ENCODE assay signal across 44 cellular contexts in the genomic region with DNA sequence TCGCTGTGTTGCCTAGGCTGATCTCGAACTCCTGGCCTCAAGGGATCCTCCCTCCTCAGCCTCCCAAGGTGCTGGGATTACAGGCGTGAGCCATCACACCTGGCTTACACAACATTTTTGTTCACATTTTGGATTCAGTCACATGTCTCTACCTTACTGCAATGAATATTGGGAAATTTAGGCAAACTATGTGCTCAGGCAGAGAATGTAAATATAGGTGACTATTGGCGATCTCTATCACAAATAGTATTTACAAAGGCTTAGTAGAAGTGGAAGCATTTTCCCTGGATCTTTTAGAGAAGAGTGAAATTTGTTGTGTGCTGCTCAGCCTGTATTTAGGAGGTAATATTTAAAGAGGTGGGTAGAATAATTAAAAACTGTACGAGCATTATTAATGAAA. TPM values are rescaled to one million over a fixed set of nuclear protein-coding genes. Genes with fewer than 3 reads are reported as not detected.
"Had no signal": no experiment of that assay in that cellular context is flagged by ENCODE, and none has a peak within 500 bp of the region (broad histone marks: within the 10 kb centered on the region; RNA-seq: fewer than 3 reads in every experiment).

No MANE protein-coding gene starts in this region.

- DNase-seq: activated effector memory CD4-positive, alpha-beta T cell treated with anti-CD3 and anti-CD28 coated beads, Interleukin-2, amount 50 U/mL, for 16 hours; activated effector memory CD4-positive, alpha-beta T cell treated with Interleukin-2 at 50 U/mL for 16 hours; activated gamma-delta T cell; activated gamma-delta T cell treated with Interleukin-2 at 50 U/mL for 16 hours; activated naive CD4-positive, alpha-beta T cell; activated naive CD4-positive, alpha-beta T cell treated with anti-CD3 and anti-CD28 coated beads for 36 hours; activated naive CD4-positive, alpha-beta T cell treated with anti-CD3 and anti-CD28 coated beads, Interleukin-2, amount 10 ng/mL, durations not matched to agents 7 days and 5 days; activated naive CD4-positive, alpha-beta T cell treated with anti-CD3 and anti-CD28 coated beads, Interleukin-2, amount 50 U/mL, for 16 hours; activated naive CD4-positive, alpha-beta T cell treated with Interleukin-2 at 50 U/mL for 16 hours; activated naive CD8-positive, alpha-beta T cell treated with anti-CD3 and anti-CD28 coated beads for 36 hours; activated naive CD8-positive, alpha-beta T cell treated with anti-CD3 and anti-CD28 coated beads, Interleukin-2, amount 10 ng/mL, durations not matched to agents 7 days and 5 days; activated naive CD8-positive, alpha-beta T cell treated with anti-CD3 and anti-CD28 coated beads, Interleukin-2, amount 50 U/mL, for 24 hours; activated T-cell treated with anti-CD3 and anti-CD28 coated beads, Interleukin-2, amount 50 U/mL, for 1 hour; activated T-cell treated with anti-CD3 and anti-CD28 coated beads, Interleukin-2, amount 50 U/mL, for 24 hours; activated T-cell treated with anti-CD3 and anti-CD28 coated beads, Interleukin-2, amount 50 U/mL, for 4 hours; activated T-cell treated with anti-CD3 and anti-CD28 coated beads, Interleukin-2, amount 50 U/mL, for 48 hours; activated T-cell treated with anti-CD3 and anti-CD28 coated beads, Interleukin-2, amount 50 U/mL, for 72 hours; adrenal gland; amniotic stem cell; amygdala; anterior cingulate cortex; aorta; body of pancreas; brain microvascular endothelial cell; caudate nucleus; central memory CD4-positive, alpha-beta T cell; cerebellar nuclear complex had no signal

- H3K9me3 ChIP-seq: adrenal gland, ascending aorta, body of pancreas, breast epithelium had no signal

- ATAC-seq: activated naive CD4-positive, alpha-beta T cell treated with anti-CD3 and anti-CD28 coated beads, Interleukin-2, amount 50 U/mL, for 72 hours; activated naive CD8-positive, alpha-beta T cell treated with anti-CD3 and anti-CD28 coated beads, Interleukin-2, amount 50 U/mL, for 24 hours; activated T-cell treated with anti-CD3 and anti-CD28 coated beads, Interleukin-2, amount 50 U/mL, for 4 hours; activated T-cell treated with anti-CD3 and anti-CD28 coated beads, Interleukin-2, amount 50 U/mL, for 72 hours; activated T-helper 17 cell treated with anti-CD3 and anti-CD28 coated beads, Interleukin-2, amount 50 U/mL, for 72 hours; body of pancreas had no signal

- H3K4me3 ChIP-seq: adrenal gland, ascending aorta, body of pancreas, breast epithelium, cardiac muscle cell had no signal

- FAIRE-seq: astrocyte, bronchial epithelial cell had no signal

- H3K36me3 ChIP-seq: adrenal gland, brain microvascular endothelial cell, breast epithelium, cardiac muscle cell had no signal

- H3K27ac Mint-ChIP-seq: activated naive CD4-positive, alpha-beta T cell treated with anti-CD3 and anti-CD28 coated beads for 36 hours; activated naive CD4-positive, alpha-beta T cell treated with anti-CD3 and anti-CD28 coated beads, Interleukin-2, amount 10 ng/mL, durations not matched to agents 7 days and 5 days; activated naive CD4-positive, alpha-beta T cell treated with anti-CD3 and anti-CD28 coated beads, Interleukin-2, amount 50 U/mL, for 24 hours; activated naive CD8-positive, alpha-beta T cell; activated naive CD8-positive, alpha-beta T cell treated with anti-CD3 and anti-CD28 coated beads for 36 hours; activated naive CD8-positive, alpha-beta T cell treated with anti-CD3 and anti-CD28 coated beads, Interleukin-2, amount 10 ng/mL, durations not matched to agents 7 days and 5 days; activated naive CD8-positive, alpha-beta T cell treated with anti-CD3 and anti-CD28 coated beads, Interleukin-2, amount 50 U/mL, for 24 hours; activated T-cell treated with anti-CD3 and anti-CD28 coated beads, Interleukin-2, amount 50 U/mL, for 24 hours; activated T-cell treated with anti-CD3 and anti-CD28 coated beads, Interleukin-2, amount 50 U/mL, for 72 hours; activated T-helper 1 cell treated with anti-CD3 and anti-CD28 coated beads, Interleukin-12 subunit alpha, Interleukin-12 subunit beta, Interleukin-2, Interleukin-4 antibody, amounts not matched to agents 30 ng/mL and 10 ng/mL and 1 ng/mL, durations not matched to agents 14 hours and 24 hours and 36 hours; activated T-helper 17 cell treated with anti-CD3 and anti-CD28 coated beads, Interleukin-2, amount 50 U/mL, for 72 hours; activated T-helper 2 cell treated with anti-CD3 and anti-CD28 coated beads, Interferon-gamma antibody, Interleukin-2, Interleukin-4, amounts not matched to agents 10 μg/mL and 5 μg/mL and 100 μg/mL, durations not matched to agents 14 hours and 24 hours and 36 hours; brain had no signal

- H3K27ac ChIP-seq: adrenal gland, ascending aorta, body of pancreas, brain microvascular endothelial cell, breast epithelium, cardiac muscle cell had no signal

- H3K4me3 Mint-ChIP-seq: activated naive CD4-positive, alpha-beta T cell treated with anti-CD3 and anti-CD28 coated beads for 36 hours; activated naive CD4-positive, alpha-beta T cell treated with anti-CD3 and anti-CD28 coated beads, Interleukin-2, amount 10 ng/mL, durations not matched to agents 7 days and 5 days; activated naive CD4-positive, alpha-beta T cell treated with anti-CD3 and anti-CD28 coated beads, Interleukin-2, amount 50 U/mL, for 24 hours; activated naive CD8-positive, alpha-beta T cell; activated naive CD8-positive, alpha-beta T cell treated with anti-CD3 and anti-CD28 coated beads for 36 hours; activated naive CD8-positive, alpha-beta T cell treated with anti-CD3 and anti-CD28 coated beads, Interleukin-2, amount 10 ng/mL, durations not matched to agents 7 days and 5 days; activated naive CD8-positive, alpha-beta T cell treated with anti-CD3 and anti-CD28 coated beads, Interleukin-2, amount 50 U/mL, for 24 hours; activated T-cell treated with anti-CD3 and anti-CD28 coated beads, Interleukin-2, amount 50 U/mL, for 24 hours; activated T-cell treated with anti-CD3 and anti-CD28 coated beads, Interleukin-2, amount 50 U/mL, for 4 hours; activated T-cell treated with anti-CD3 and anti-CD28 coated beads, Interleukin-2, amount 50 U/mL, for 72 hours; activated T-helper 1 cell treated with anti-CD3 and anti-CD28 coated beads, Interleukin-12 subunit alpha, Interleukin-12 subunit beta, Interleukin-2, Interleukin-4 antibody, amounts not matched to agents 30 ng/mL and 10 ng/mL and 1 ng/mL, durations not matched to agents 14 hours and 24 hours and 36 hours; activated T-helper 17 cell treated with anti-CD3 and anti-CD28 coated beads, Interleukin-2, amount 50 U/mL, for 72 hours; brain; central memory CD8-positive, alpha-beta T cell had no signal

- H3K27me3 Mint-ChIP-seq: activated naive CD4-positive, alpha-beta T cell treated with anti-CD3 and anti-CD28 coated beads, Interleukin-2, amount 10 ng/mL, durations not matched to agents 7 days and 5 days; activated naive CD4-positive, alpha-beta T cell treated with anti-CD3 and anti-CD28 coated beads, Interleukin-2, amount 50 U/mL, for 24 hours; activated naive CD8-positive, alpha-beta T cell; activated naive CD8-positive, alpha-beta T cell treated with anti-CD3 and anti-CD28 coated beads for 36 hours; activated naive CD8-positive, alpha-beta T cell treated with anti-CD3 and anti-CD28 coated beads, Interleukin-2, amount 10 ng/mL, durations not matched to agents 7 days and 5 days; activated naive CD8-positive, alpha-beta T cell treated with anti-CD3 and anti-CD28 coated beads, Interleukin-2, amount 50 U/mL, for 24 hours; activated T-cell treated with anti-CD3 and anti-CD28 coated beads, Interleukin-2, amount 50 U/mL, for 24 hours; activated T-helper 17 cell treated with anti-CD3 and anti-CD28 coated beads, Interleukin-2, amount 50 U/mL, for 72 hours; brain; central memory CD8-positive, alpha-beta T cell had no signal

- H3K27me3 ChIP-seq: adrenal gland, ascending aorta, body of pancreas, brain microvascular endothelial cell, breast epithelium, cardiac muscle cell had no signal

- H3K9me3 Mint-ChIP-seq: activated naive CD4-positive, alpha-beta T cell treated with anti-CD3 and anti-CD28 coated beads for 36 hours; activated naive CD4-positive, alpha-beta T cell treated with anti-CD3 and anti-CD28 coated beads, Interleukin-2, amount 10 ng/mL, durations not matched to agents 7 days and 5 days; activated naive CD4-positive, alpha-beta T cell treated with anti-CD3 and anti-CD28 coated beads, Interleukin-2, amount 50 U/mL, for 24 hours; activated naive CD4-positive, alpha-beta T cell treated with anti-CD3 and anti-CD28 coated beads, Interleukin-2, amount 50 U/mL, for 72 hours; activated naive CD8-positive, alpha-beta T cell treated with anti-CD3 and anti-CD28 coated beads for 36 hours; activated naive CD8-positive, alpha-beta T cell treated with anti-CD3 and anti-CD28 coated beads, Interleukin-2, amount 10 ng/mL, durations not matched to agents 7 days and 5 days; activated naive CD8-positive, alpha-beta T cell treated with anti-CD3 and anti-CD28 coated beads, Interleukin-2, amount 50 U/mL, for 24 hours; activated T-cell treated with anti-CD3 and anti-CD28 coated beads, Interleukin-2, amount 50 U/mL, for 24 hours; activated T-cell treated with anti-CD3 and anti-CD28 coated beads, Interleukin-2, amount 50 U/mL, for 4 hours; activated T-cell treated with anti-CD3 and anti-CD28 coated beads, Interleukin-2, amount 50 U/mL, for 72 hours; activated T-helper 1 cell treated with anti-CD3 and anti-CD28 coated beads, Interleukin-12 subunit alpha, Interleukin-12 subunit beta, Interleukin-2, Interleukin-4 antibody, amounts not matched to agents 30 ng/mL and 10 ng/mL and 1 ng/mL, durations not matched to agents 14 hours and 24 hours and 36 hours; activated T-helper 17 cell treated with anti-CD3 and anti-CD28 coated beads, Interleukin-2, amount 50 U/mL, for 72 hours; activated T-helper 2 cell treated with anti-CD3 and anti-CD28 coated beads, Interferon-gamma antibody, Interleukin-2, Interleukin-4, amounts not matched to agents 10 μg/mL and 5 μg/mL and 100 μg/mL, durations not matched to agents 14 hours and 24 hours and 36 hours; brain; central memory CD8-positive, alpha-beta T cell had no signal

RNA-seq across cellular contexts. Expression of a gene that starts 20.7 kb away (rescaled TPM):
- total RNA-seq: activated naive CD4-positive, alpha-beta T cell treated with anti-CD3 and anti-CD28 coated beads for 36 hours; activated naive CD4-positive, alpha-beta T cell treated with anti-CD3 and anti-CD28 coated beads, Interleukin-2, amount 50 U/mL, for 72 hours; activated naive CD8-positive, alpha-beta T cell treated with anti-CD3 and anti-CD28 coated beads for 36 hours; activated T-cell treated with anti-CD3 and anti-CD28 coated beads, Interleukin-2, amount 50 U/mL, for 4 hours; activated T-cell treated with anti-CD3 and anti-CD28 coated beads, Interleukin-2, amount 50 U/mL, for 72 hours; activated T-helper 1 cell treated with anti-CD3 and anti-CD28 coated beads, Interleukin-12 subunit alpha, Interleukin-12 subunit beta, Interleukin-2, Interleukin-4 antibody, amounts not matched to agents 30 ng/mL and 10 ng/mL and 1 ng/mL, durations not matched to agents 14 hours and 24 hours and 36 hours; adrenal gland; aorta; ascending aorta; astrocyte; body of pancreas; breast epithelium; bronchial epithelial cell; cardiac muscle cell; cardiac septum; cerebellum; chondrocyte had no signal
- polyA plus RNA-seq: adipose tissue, aorta, cardiac muscle cell had no signal
